Comparison of ENCODE assay signal across 21 cellular contexts in the genomic region with DNA sequence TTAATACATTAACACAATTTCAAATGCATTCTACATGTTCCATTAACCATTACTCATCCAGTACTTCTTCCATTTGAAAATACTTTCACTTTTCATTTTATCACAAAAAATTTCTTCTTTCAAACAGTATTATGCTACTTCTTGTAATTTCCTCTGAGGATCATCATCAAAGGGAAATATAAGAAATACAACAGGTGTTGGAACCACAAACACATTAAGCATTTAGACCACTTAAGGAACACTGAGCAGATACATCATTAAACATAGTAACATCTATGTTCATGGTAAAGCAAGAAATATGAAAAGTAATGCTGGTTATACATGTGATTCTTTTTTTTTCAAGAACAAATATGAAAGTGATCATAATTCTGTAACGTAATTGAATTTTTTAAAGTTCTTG.
"Had no signal": no experiment of that assay in that cellular context is flagged by ENCODE, and none has a peak within 500 bp of the region (broad histone marks: within the 10 kb centered on the region; RNA-seq: fewer than 3 reads in every experiment).

No MANE protein-coding gene starts in this region.

- H3K4me1 Mint-ChIP-seq: memory B cell; mesothelial cell of epicardium; naive thymus-derived CD4-positive, alpha-beta T cell; nephron; neural progenitor cell; stimulated activated naive CD8-positive, alpha-beta T cell treated with anti-CD3 and anti-CD28 coated beads, Interleukin-15, amount 100 ng/mL, for 72 hours had no signal

- H3K27me3 Mint-ChIP-seq: memory B cell; naive thymus-derived CD4-positive, alpha-beta T cell; progenitor cell of endocrine pancreas; stimulated activated naive CD8-positive, alpha-beta T cell treated with anti-CD3 and anti-CD28 coated beads, Interleukin-15, amount 100 ng/mL, for 72 hours had no signal

- DNase-seq: dorsolateral prefrontal cortex; effector CD4-positive, alpha-beta T cell; foreskin fibroblast; heart left ventricle; kidney; naive thymus-derived CD4-positive, alpha-beta T cell; right lobe of liver; small intestine; stimulated activated CD4-positive, alpha-beta T cell treated with anti-CD3 and anti-CD28 coated beads, Interleukin-15, amount 100 ng/mL, for 24 hours; stimulated activated CD4-positive, alpha-beta T cell treated with anti-CD3 and anti-CD28 coated beads, Interleukin-2, amount 100 ng/mL, for 48 hours; stimulated activated naive CD4-positive, alpha-beta T cell; stimulated activated naive CD8-positive, alpha-beta T cell treated with anti-CD3 and anti-CD28 coated beads, Interleukin-15, amount 100 ng/mL, for 72 hours; thyroid gland; trophoblast cell had no signal

- ATAC-seq: gastroesophageal sphincter; heart left ventricle; left lobe of liver; naive thymus-derived CD4-positive, alpha-beta T cell; right lobe of liver; stimulated activated naive CD8-positive, alpha-beta T cell treated with anti-CD3 and anti-CD28 coated beads, Interleukin-15, amount 100 ng/mL, for 72 hours had no signal

- H3K4me3 Mint-ChIP-seq: memory B cell; mesothelial cell of epicardium; naive thymus-derived CD4-positive, alpha-beta T cell; nephron; neural progenitor cell; stimulated activated naive CD8-positive, alpha-beta T cell treated with anti-CD3 and anti-CD28 coated beads, Interleukin-15, amount 100 ng/mL, for 72 hours had no signal

- FAIRE-seq: kidney, small intestine had no signal

- H3K9me3 Mint-ChIP-seq: memory B cell; mesothelial cell of epicardium; nephron; neural progenitor cell; stimulated activated naive CD8-positive, alpha-beta T cell treated with anti-CD3 and anti-CD28 coated beads, Interleukin-15, amount 100 ng/mL, for 72 hours had no signal

- H3K27ac Mint-ChIP-seq: memory B cell; mesothelial cell of epicardium; naive thymus-derived CD4-positive, alpha-beta T cell; nephron; neural progenitor cell; progenitor cell of endocrine pancreas; stimulated activated naive CD8-positive, alpha-beta T cell treated with anti-CD3 and anti-CD28 coated beads, Interleukin-15, amount 100 ng/mL, for 72 hours had no signal

- H3K36me3 Mint-ChIP-seq: memory B cell; mesothelial cell of epicardium; naive thymus-derived CD4-positive, alpha-beta T cell; neural progenitor cell had no signal
